In genomic region chr3:195613468-195614069, GRCh38 we compare ENCODE assay signal across 19 cellular contexts. TPM values are rescaled to one million over a fixed set of nuclear protein-coding genes. Genes with fewer than 3 reads are reported as not detected.
DNase-seq lines count a peak whose midpoint lies in the region; ATAC-seq and TF ChIP-seq lines count a peak whose summit lies in the region.
"Had no signal": no experiment of that assay in that cellular context is flagged by ENCODE, and none has a peak within 500 bp of the region (broad histone marks: within the 10 kb centered on the region; RNA-seq: fewer than 3 reads in every experiment).

No MANE protein-coding gene starts in this region.

- no peak for ATAC-seq in activated T-cell treated with anti-CD3 and anti-CD28 coated beads, Interleukin-2, amount 50 U/mL, for 72 hours (replicated peaks in 1 of 2)
- no peak for ATAC-seq in activated T-cell treated with anti-CD3 and anti-CD28 coated beads, Interleukin-2, amount 50 U/mL, for 4 hours
- ATAC-seq in activated T-helper 17 cell treated with anti-CD3 and anti-CD28 coated beads, Interleukin-2, amount 50 U/mL, for 72 hours (replicated peaks), result no peak
- ATAC-seq in GM18861 (IDR thresholded peaks at IDR 0.05; ENCODE audit: unreplicated experiment), result no peak
- ATAC-seq: A549 had no signal

- peaks cover 0 to 25% (median 0%) of the 10 kb centered on the region in 4 donors for H3K4me1 ChIP-seq in tibial nerve
- H3K4me1 ChIP-seq: A549 had no signal

- H3K9me3 ChIP-seq in tibial nerve, result no peaks in the 10 kb centered on the region
- H3K9me3 ChIP-seq: A549, ovary had no signal

- DNase-seq in activated T-cell treated with anti-CD3 and anti-CD28 coated beads, Interleukin-2, amount 50 U/mL, for 72 hours, result no peak
- no peak for DNase-seq in activated T-cell treated with anti-CD3 and anti-CD28 coated beads, Interleukin-2, amount 50 U/mL, for 4 hours
- DNase-seq in iris pigment epithelial cell (ENCODE audit: low read depth) (peak; percentile 54), tibial nerve (ENCODE audit: low spot score in 2 of 2) (peak; percentile 23 to 48), A172 (ENCODE audit: low spot score) (no peak), NCI-H2171 treated with DMSO at 0.1 percent for 48 hours (lab: John Stamatoyannopoulos, UW) (no peak)
- DNase-seq: glutamatergic neuron, Kasumi-1, NCI-H1694, NCI-H510A treated with DMSO at 0.1 percent for 48 hours, ovary, SW 1271, WERI-Rb-1 had no signal

- no peaks in the 10 kb centered on the region for H3K27me3 ChIP-seq in tibial nerve
- H3K27me3 ChIP-seq: ovary had no signal

- 78 to 91% methylated on average over 15 of the region's 15 CpGs for WGBS in tibial nerve, 2 donors

- TF ChIP-seq POLR2A in tibial nerve (IDR thresholded peaks at IDR 0.05), result no peak

- peaks cover 3 to 5% of the 10 kb centered on the region in 2 donors for H3K9me3 Mint-ChIP-seq in activated T-cell treated with anti-CD3 and anti-CD28 coated beads, Interleukin-2, amount 50 U/mL, for 72 hours
- peaks cover 4% of the 10 kb centered on the region for H3K9me3 Mint-ChIP-seq in activated T-cell treated with anti-CD3 and anti-CD28 coated beads, Interleukin-2, amount 50 U/mL, for 4 hours
- H3K9me3 Mint-ChIP-seq in activated T-helper 17 cell treated with anti-CD3 and anti-CD28 coated beads, Interleukin-2, amount 50 U/mL, for 72 hours, result no peaks in the 10 kb centered on the region
- H3K9me3 Mint-ChIP-seq: activated naive CD4-positive, alpha-beta T cell treated with anti-CD3 and anti-CD28 coated beads, Interleukin-2, amount 50 U/mL, for 24 hours had no signal

- peaks cover 4% of the 10 kb centered on the region for H3K27me3 Mint-ChIP-seq in activated T-cell treated with anti-CD3 and anti-CD28 coated beads, Interleukin-2, amount 50 U/mL, for 72 hours (ENCODE audit: low read depth)
- no peaks in the 10 kb centered on the region for H3K27me3 Mint-ChIP-seq in activated T-cell treated with anti-CD3 and anti-CD28 coated beads, Interleukin-2, amount 50 U/mL, for 4 hours (ENCODE audit: low read depth)
- H3K27me3 Mint-ChIP-seq in activated T-helper 17 cell treated with anti-CD3 and anti-CD28 coated beads, Interleukin-2, amount 50 U/mL, for 72 hours, result no peaks in the 10 kb centered on the region
- H3K27me3 Mint-ChIP-seq: activated naive CD4-positive, alpha-beta T cell treated with anti-CD3 and anti-CD28 coated beads, Interleukin-2, amount 50 U/mL, for 24 hours had no signal

- no peak overlapping the region for H3K4me3 ChIP-seq in tibial nerve
- H3K4me3 ChIP-seq: A549, ovary, smooth muscle cell had no signal

- no peak for TF ChIP-seq CTCF in tibial nerve (IDR thresholded peaks at IDR 0.05)

- H3K27ac ChIP-seq in tibial nerve, result peak overlapping the region in 1 of 4 donors; percentile 56
- H3K27ac ChIP-seq: A549, HL-60, ovary, WERI-Rb-1 had no signal

- H3K27ac Mint-ChIP-seq in activated T-cell treated with anti-CD3 and anti-CD28 coated beads, Interleukin-2, amount 50 U/mL, for 72 hours, result no peak overlapping the region
- peak overlapping the region; percentile 70 for H3K27ac Mint-ChIP-seq in activated T-helper 17 cell treated with anti-CD3 and anti-CD28 coated beads, Interleukin-2, amount 50 U/mL, for 72 hours

- peaks cover 43% of the 10 kb centered on the region for H3K4me1 Mint-ChIP-seq in activated T-cell treated with anti-CD3 and anti-CD28 coated beads, Interleukin-2, amount 50 U/mL, for 72 hours (ENCODE audit: low read depth)
- peaks cover 38% of the 10 kb centered on the region for H3K4me1 Mint-ChIP-seq in activated T-cell treated with anti-CD3 and anti-CD28 coated beads, Interleukin-2, amount 50 U/mL, for 4 hours (ENCODE audit: low read depth)
- peaks cover 34% of the 10 kb centered on the region for H3K4me1 Mint-ChIP-seq in activated T-helper 17 cell treated with anti-CD3 and anti-CD28 coated beads, Interleukin-2, amount 50 U/mL, for 72 hours

- H3K36me3 Mint-ChIP-seq in activated T-cell treated with anti-CD3 and anti-CD28 coated beads, Interleukin-2, amount 50 U/mL, for 72 hours (ENCODE audit: insufficient read depth in 2 of 2), result peaks cover 5 to 20% of the 10 kb centered on the region in 2 donors
- no peaks in the 10 kb centered on the region for H3K36me3 Mint-ChIP-seq in activated T-cell treated with anti-CD3 and anti-CD28 coated beads, Interleukin-2, amount 50 U/mL, for 4 hours (ENCODE audit: insufficient read depth)
- peaks cover 8% of the 10 kb centered on the region for H3K36me3 Mint-ChIP-seq in activated T-helper 17 cell treated with anti-CD3 and anti-CD28 coated beads, Interleukin-2, amount 50 U/mL, for 72 hours (ENCODE audit: low read depth)
- H3K36me3 Mint-ChIP-seq: activated naive CD4-positive, alpha-beta T cell treated with anti-CD3 and anti-CD28 coated beads, Interleukin-2, amount 50 U/mL, for 24 hours had no signal

- H3K4me3 Mint-ChIP-seq in activated T-cell treated with anti-CD3 and anti-CD28 coated beads, Interleukin-2, amount 50 U/mL, for 72 hours, result peak overlapping the region; percentile 4 to 65
- no peak overlapping the region for H3K4me3 Mint-ChIP-seq in activated T-cell treated with anti-CD3 and anti-CD28 coated beads, Interleukin-2, amount 50 U/mL, for 4 hours
- H3K4me3 Mint-ChIP-seq in activated T-helper 17 cell treated with anti-CD3 and anti-CD28 coated beads, Interleukin-2, amount 50 U/mL, for 72 hours, result peak overlapping the region; percentile 30
- H3K4me3 Mint-ChIP-seq: activated naive CD4-positive, alpha-beta T cell treated with anti-CD3 and anti-CD28 coated beads, Interleukin-2, amount 50 U/mL, for 24 hours had no signal

- peak in 1 of 2 donors; percentile 50 for TF ChIP-seq EP300 in tibial nerve (IDR thresholded peaks at IDR 0.05)

- H3K36me3 ChIP-seq in tibial nerve, result no peaks in the 10 kb centered on the region
- H3K36me3 ChIP-seq: ovary, WERI-Rb-1 had no signal

RNA-seq across cellular contexts. Expression of gene APOD, which starts 29.8 kb away (rescaled TPM):
- total RNA-seq in activated T-cell treated with anti-CD3 and anti-CD28 coated beads, Interleukin-2, amount 50 U/mL, for 72 hours, result 1 to 10 TPM; 2.4 to 4.3 TPM
- total RNA-seq in activated T-cell treated with anti-CD3 and anti-CD28 coated beads, Interleukin-2, amount 50 U/mL, for 4 hours, result not detected
- total RNA-seq in activated T-helper 17 cell treated with anti-CD3 and anti-CD28 coated beads, Interleukin-2, amount 50 U/mL, for 72 hours, result 1 to 10 TPM in 1 of 2 donors, not detected in 1; 4.2 TPM
- 1,000 to 10,000 TPM; 1,911 to 7,779 (median 5,257) TPM for total RNA-seq in tibial nerve
- 0.17 and 0.50 TPM in 2 replicates for total RNA-seq in A172 (2014; rRNA removed; shearing (Covaris generic))

Comparison
In these comparisons a context has a peak if more than half of its experiments do, and no peak if none do; other contexts are left out.
1. DNase-seq: peak in iris pigment epithelial cell (single experiment) and tibial nerve (2 of 2); none in activated T-cell treated with anti-CD3 and anti-CD28 coated beads, Interleukin-2, amount 50 U/mL, for 72 hours (0 of 2), activated T-cell treated with anti-CD3 and anti-CD28 coated beads, Interleukin-2, amount 50 U/mL, for 4 hours (single experiment), A172 (single experiment) and NCI-H2171 treated with DMSO at 0.1 percent for 48 hours (single experiment).
2. RNA of gene APOD, which starts 29.8 kb away (total RNA-seq): 1,911 to 7,779 TPM in tibial nerve; 2.4 to 4.3 TPM in activated T-cell treated with anti-CD3 and anti-CD28 coated beads, Interleukin-2, amount 50 U/mL, for 72 hours, 4.2 TPM in activated T-helper 17 cell treated with anti-CD3 and anti-CD28 coated beads, Interleukin-2, amount 50 U/mL, for 72 hours, 0.17 to 0.50 TPM in A172 and not detected in activated T-cell treated with anti-CD3 and anti-CD28 coated beads, Interleukin-2, amount 50 U/mL, for 4 hours; every median in the first group is over 100 times any median in the second.